Comparison of ENCODE assay signal across 8 cellular contexts in genomic region chr6:142301421-142302391, GRCh38. TPM values are rescaled to one million over a fixed set of nuclear protein-coding genes. Genes with fewer than 3 reads are reported as not detected.
DNase-seq lines count a peak whose midpoint lies in the region; ATAC-seq and TF ChIP-seq lines count a peak whose summit lies in the region.

TSS of gene ADGRG6 (plus strand) at chr6:142302007. CDS start at chr6:142302330, 323 bp downstream.

- peak; percentile 18; the same call in 1 of the 2 replicates for TF ChIP-seq RAD21 in Ishikawa (IDR thresholded peaks at IDR 0.05; ENCODE audit: low read depth)

- H3K27me3 ChIP-seq in effector memory CD4-positive, alpha-beta T cell (replicated peaks; ENCODE audit: control insufficient read depth, insufficient read depth, low read length, poor library complexity, severe bottlenecking) = peaks cover 3% of the 10 kb centered on the region

- H3K4me3 ChIP-seq in effector memory CD4-positive, alpha-beta T cell (ENCODE audit: insufficient read depth, low read depth, low read length, poor library complexity, severe bottlenecking) = peak within 1 kb of the TSS; percentile 54
- peak within 1 kb of the TSS; percentile 65 for H3K4me3 ChIP-seq in mesodermal cell (ENCODE audit: extremely low read depth, insufficient read depth, low read length, poor library complexity, severe bottlenecking)

- H3K9me3 ChIP-seq in effector memory CD4-positive, alpha-beta T cell (ENCODE audit: control insufficient read depth, low read length) = no peaks in the 10 kb centered on the region
- peaks cover 8% of the 10 kb centered on the region for H3K9me3 ChIP-seq in mesodermal cell (ENCODE audit: control insufficient read depth, low read length)

- H3K36me3 ChIP-seq in effector memory CD4-positive, alpha-beta T cell (ENCODE audit: control insufficient read depth, insufficient read depth, low read length) = no peaks in the 10 kb centered on the region
- H3K36me3 ChIP-seq in mesodermal cell (ENCODE audit: control insufficient read depth, insufficient read depth, low read length) = no peaks in the 10 kb centered on the region

- peak; percentile 65 for ATAC-seq in GM21576 (IDR thresholded peaks at IDR 0.05; ENCODE audit: unreplicated experiment)
- ATAC-seq in stimulated activated effector memory CD8-positive, alpha-beta T cell treated with anti-CD3 and anti-CD28 coated beads, Interleukin-12 subunit alpha, Interleukin-12 subunit beta, amount 100 ng/mL, for 72 hours = peak; percentile 77

- peaks cover 3% of the 10 kb centered on the region for H3K4me1 ChIP-seq in effector memory CD4-positive, alpha-beta T cell (ENCODE audit: control insufficient read depth, insufficient read depth, low read length, poor library complexity, severe bottlenecking)
- peaks cover 27% of the 10 kb centered on the region for H3K4me1 ChIP-seq in mesodermal cell (ENCODE audit: control insufficient read depth, insufficient read depth, low read length, poor library complexity, severe bottlenecking)

- intact Hi-C loops in activated CD4-positive, alpha-beta T cell treated with anti-CD3 and anti-CD28 coated beads, Interleukin-2, amount 10 ng/mL, durations not matched to agents 24 days and 14 days (cut with micrococcal nuclease) = no loop called here

- peaks cover 6% of the 10 kb centered on the region for H3K4me1 Mint-ChIP-seq in activated CD4-positive, alpha-beta T cell treated with anti-CD3 and anti-CD28 coated beads, Interleukin-2, amount 10 ng/mL, durations not matched to agents 24 days and 14 days
- H3K4me1 Mint-ChIP-seq in stimulated activated effector memory CD8-positive, alpha-beta T cell treated with anti-CD3 and anti-CD28 coated beads, Interleukin-12 subunit alpha, Interleukin-12 subunit beta, amount 100 ng/mL, for 72 hours = no peaks in the 10 kb centered on the region

- H3K4me3 Mint-ChIP-seq in activated CD4-positive, alpha-beta T cell treated with anti-CD3 and anti-CD28 coated beads, Interleukin-2, amount 10 ng/mL, durations not matched to agents 24 days and 14 days = peak within 1 kb of the TSS; percentile 81
- H3K4me3 Mint-ChIP-seq in stimulated activated effector memory CD8-positive, alpha-beta T cell treated with anti-CD3 and anti-CD28 coated beads, Interleukin-12 subunit alpha, Interleukin-12 subunit beta, amount 100 ng/mL, for 72 hours = peak within 1 kb of the TSS; percentile 60

- WGBS in mesodermal cell (ENCODE audit: insufficient coverage in 2 of 2), 2 experiments = 1% methylated on average over 63 to 83 of the region's 91 CpGs

- no peak for TF ChIP-seq EP300 in Ishikawa (IDR thresholded peaks at IDR 0.05; ENCODE audit: borderline replicate concordance)

- H3K27me3 Mint-ChIP-seq in activated CD4-positive, alpha-beta T cell treated with anti-CD3 and anti-CD28 coated beads, Interleukin-2, amount 10 ng/mL, durations not matched to agents 24 days and 14 days = peaks cover 44% of the 10 kb centered on the region

- H3K9me3 Mint-ChIP-seq in activated CD4-positive, alpha-beta T cell treated with anti-CD3 and anti-CD28 coated beads, Interleukin-2, amount 10 ng/mL, durations not matched to agents 24 days and 14 days = no peaks in the 10 kb centered on the region
- H3K9me3 Mint-ChIP-seq in stimulated activated effector memory CD8-positive, alpha-beta T cell treated with anti-CD3 and anti-CD28 coated beads, Interleukin-12 subunit alpha, Interleukin-12 subunit beta, amount 100 ng/mL, for 72 hours = no peaks in the 10 kb centered on the region

- no peak within 1 kb of the TSS for H3K27ac ChIP-seq in effector memory CD4-positive, alpha-beta T cell (ENCODE audit: insufficient read depth, low read length, poor library complexity, severe bottlenecking)
- H3K27ac ChIP-seq in mesodermal cell (ENCODE audit: low read depth, low read length, severe bottlenecking) = peak within 1 kb of the TSS; percentile 60

- DNase-seq in DMS53 treated with DMSO at 0.1 percent for 48 hours (lab: John Stamatoyannopoulos, UW; ENCODE audit: unreplicated experiment) (peak; percentile 51), cerebellar nuclear complex (lab: John Stamatoyannopoulos, UW) (no peak)
- DNase-seq in activated CD4-positive, alpha-beta T cell treated with anti-CD3 and anti-CD28 coated beads, Interleukin-2, amount 10 ng/mL, durations not matched to agents 24 days and 14 days = peak; percentile 74
- no peak for DNase-seq in effector memory CD4-positive, alpha-beta T cell
- DNase-seq in stimulated activated effector memory CD8-positive, alpha-beta T cell treated with anti-CD3 and anti-CD28 coated beads, Interleukin-12 subunit alpha, Interleukin-12 subunit beta, amount 100 ng/mL, for 72 hours (ENCODE audit: low spot score in 2 of 2) = peak; percentile 3 to 54

- H3K27ac Mint-ChIP-seq in activated CD4-positive, alpha-beta T cell treated with anti-CD3 and anti-CD28 coated beads, Interleukin-2, amount 10 ng/mL, durations not matched to agents 24 days and 14 days = no peak within 1 kb of the TSS
- H3K27ac Mint-ChIP-seq in stimulated activated effector memory CD8-positive, alpha-beta T cell treated with anti-CD3 and anti-CD28 coated beads, Interleukin-12 subunit alpha, Interleukin-12 subunit beta, amount 100 ng/mL, for 72 hours = no peak within 1 kb of the TSS

- no peaks in the 10 kb centered on the region for H3K36me3 Mint-ChIP-seq in activated CD4-positive, alpha-beta T cell treated with anti-CD3 and anti-CD28 coated beads, Interleukin-2, amount 10 ng/mL, durations not matched to agents 24 days and 14 days (ENCODE audit: low read depth)
- H3K36me3 Mint-ChIP-seq in stimulated activated effector memory CD8-positive, alpha-beta T cell treated with anti-CD3 and anti-CD28 coated beads, Interleukin-12 subunit alpha, Interleukin-12 subunit beta, amount 100 ng/mL, for 72 hours = no peaks in the 10 kb centered on the region

TF ChIP-seq in Ishikawa, 13 proteins besides CTCF, POLR2A, EP300 and RAD21:
- TF ChIP-seq EGR1 (IDR thresholded peaks at IDR 0.05) (peak; percentile 66; the same call in 1 of the 2 replicates), CEBPB (IDR thresholded peaks at IDR 0.05) (no peak), FOXM1 (IDR thresholded peaks at IDR 0.05; ENCODE audit: borderline replicate concordance, low read depth) (no peak), TCF12 (IDR thresholded peaks at IDR 0.05; ENCODE audit: low read depth) (no peak), NFIC (IDR thresholded peaks at IDR 0.05) (0 out of 2 replicates have a peak, but pooled peaks have one; percentile 37), YY1 (IDR thresholded peaks at IDR 0.05; ENCODE audit: low read depth) (0 out of 2 replicates have a peak, but pooled peaks have one; percentile 10), USF1 (IDR thresholded peaks at IDR 0.05) (no peak), MAX (IDR thresholded peaks at IDR 0.05) (peak; percentile 22; the same call in 1 of the 2 replicates), TEAD4 (IDR thresholded peaks at IDR 0.05) (peak; percentile 3; the same call in 1 of the 2 replicates), CREB1 (IDR thresholded peaks at IDR 0.05; ENCODE audit: low read depth) (no peak), TAF1 (IDR thresholded peaks at IDR 0.05; ENCODE audit: low read depth) (peak; percentile 35; the same call in 1 of the 2 replicates), ZBTB7A (IDR thresholded peaks at IDR 0.05; ENCODE audit: low read depth) (no peak; the same call in none of the 2 replicates), REST (IDR thresholded peaks at IDR 0.05; ENCODE audit: low read depth) (no peak)

RNA-seq across cellular contexts. Expression of gene ADGRG6, which starts in this region (rescaled TPM):
- total RNA-seq in activated CD4-positive, alpha-beta T cell treated with anti-CD3 and anti-CD28 coated beads, Interleukin-2, amount 10 ng/mL, durations not matched to agents 24 days and 14 days = not detected in 2 replicates
- 99.8 TPM for polyA plus RNA-seq in mesodermal cell (2013, experiment 1 of 2)
- 97.2 TPM for polyA plus RNA-seq in mesodermal cell (2013, experiment 2 of 2)

Comparison
In these comparisons a context has a peak if more than half of its experiments do, and no peak if none do; other contexts are left out.
1. Peak in DNase-seq in activated CD4-positive, alpha-beta T cell treated with anti-CD3 and anti-CD28 coated beads, Interleukin-2, amount 10 ng/mL, durations not matched to agents 24 days and 14 days; RNA of the gene not detected or under 1 TPM.
2. DNase-seq: peak in DMS53 treated with DMSO at 0.1 percent for 48 hours (single experiment) and stimulated activated effector memory CD8-positive, alpha-beta T cell treated with anti-CD3 and anti-CD28 coated beads, Interleukin-12 subunit alpha, Interleukin-12 subunit beta, amount 100 ng/mL, for 72 hours (2 of 2); none in effector memory CD4-positive, alpha-beta T cell (0 of 3) and cerebellar nuclear complex (0 of 2).